8 cellular contexts compared by ENCODE assay signal in genomic region chr2:201780674-201781582, GRCh38. TPM values are rescaled to one million over a fixed set of nuclear protein-coding genes. Genes with fewer than 3 reads are reported as not detected.
DNase-seq lines count a peak whose midpoint lies in the region; ATAC-seq, FAIRE-seq and TF ChIP-seq lines count a peak whose summit lies in the region.

TSS of gene ALS2 (minus strand) at chr2:201780933. CDS start at chr2:201768885, 12,048 bp downstream.

- ATAC-seq in GM21447 (IDR thresholded peaks at IDR 0.05; ENCODE audit: unreplicated experiment): peak; percentile 97

- H3K79me2 ChIP-seq in OCI-LY1 (ENCODE audit: insufficient read depth, low read length) (no peaks in the 10 kb centered on the region), endothelial cell of umbilical vein (ENCODE audit: control insufficient read depth, insufficient read depth, low read length) (peaks cover 47% of the 10 kb centered on the region)

- H3K36me3 ChIP-seq in HUES64 (ENCODE audit: insufficient read depth, low read length) (no peaks in the 10 kb centered on the region), OCI-LY1 (ENCODE audit: insufficient read depth, low read length) (no peaks in the 10 kb centered on the region), endothelial cell of umbilical vein (ENCODE audit: control insufficient read depth in 2 of 2, extremely low read depth in 1 of 2, insufficient read depth in 2 of 2, low read length in 2 of 2) (no peaks in the 10 kb centered on the region)

- peak within 1 kb of the TSS; percentile 88 for H3K9ac ChIP-seq in HUES64 (ENCODE audit: low read depth, low read length)
- H3K9ac ChIP-seq in OCI-LY1 (ENCODE audit: low read length): peak within 1 kb of the TSS; percentile 74
- peak within 1 kb of the TSS; percentile 74 for H3K9ac ChIP-seq in endothelial cell of umbilical vein (replicated peaks; ENCODE audit: extremely low read depth, insufficient read depth, low read length)

- H3K27me3 ChIP-seq in HUES64 (ENCODE audit: insufficient read depth, low read length) (no peaks in the 10 kb centered on the region), OCI-LY1 (ENCODE audit: insufficient read depth, low read length) (no peaks in the 10 kb centered on the region), endothelial cell of umbilical vein (ENCODE audit: control insufficient read depth in 2 of 2, insufficient read depth in 2 of 2, low read length in 2 of 2) (peaks cover 0 to 10% of the 10 kb centered on the region in 2 experiments)

- H3K4me1 ChIP-seq in HUES64 (ENCODE audit: insufficient read depth, low read length) (peaks cover 32% of the 10 kb centered on the region), OCI-LY1 (ENCODE audit: insufficient read depth, low read length, severe bottlenecking) (peaks cover 27% of the 10 kb centered on the region), endothelial cell of umbilical vein (ENCODE audit: control insufficient read depth, extremely low read depth, insufficient read depth, low read length) (peaks cover 32% of the 10 kb centered on the region)

- H4K20me1 ChIP-seq in OCI-LY1 (ENCODE audit: insufficient read depth, low read length): no peaks in the 10 kb centered on the region
- H4K20me1 ChIP-seq in endothelial cell of umbilical vein (replicated peaks; ENCODE audit: control insufficient read depth, extremely low read depth, insufficient read depth, low read length): no peaks in the 10 kb centered on the region

- 1% methylated on average over 63 of the region's 63 CpGs for WGBS in HUES64

- H3K36me3 Mint-ChIP-seq in Calu3 (ENCODE audit: insufficient read depth, unreplicated experiment): peaks cover 30% of the 10 kb centered on the region

- no peak for TF ChIP-seq CTCF in Calu3 (IDR thresholded peaks at IDR 0.05; ENCODE audit: unreplicated experiment)
- no peak for TF ChIP-seq CTCF in OCI-LY1 (IDR thresholded peaks at IDR 0.05; ENCODE audit: low read length)
- TF ChIP-seq CTCF in endothelial cell of umbilical vein (IDR thresholded peaks at IDR 0.05; ENCODE audit: extremely low read depth in 1 of 2, insufficient read depth in 1 of 2, low read depth in 1 of 2, low read length in 2 of 2): no peak

- intact Hi-C loops in Calu3 (cut with micrococcal nuclease; ENCODE audit: unreplicated experiment): no loop called here
- intact Hi-C loops in endothelial cell of umbilical vein (cut with micrococcal nuclease): loop anchor here (2.0 to 5.0 kb wide), 3 partner anchors 84 to 330 kb away; partner anchors contain the start of genes STRADB, TMEM237 and TRAK2

- H3K27ac Mint-ChIP-seq in Calu3 (ENCODE audit: unreplicated experiment): peak within 1 kb of the TSS; percentile 90

- POLR2A ChIA-PET in endothelial cell of umbilical vein (lab: Charles Lee): interaction anchor here (1.0 to 1.1 kb wide), 2 partner anchors 13 to 594 kb away, joined by 3 to 4 read pairs; no protein-coding TSS in a partner anchor

- FAIRE-seq in endothelial cell of umbilical vein (lab: Jason Lieb, UNC): peak; percentile 92

- peak within 1 kb of the TSS; percentile 95 for H3K4me2 ChIP-seq in OCI-LY1 (ENCODE audit: low read length)
- peak within 1 kb of the TSS; percentile 94 for H3K4me2 ChIP-seq in endothelial cell of umbilical vein (ENCODE audit: insufficient read depth, low read length)

- no peaks in the 10 kb centered on the region for H3K9me3 Mint-ChIP-seq in Calu3 (ENCODE audit: low read depth, unreplicated experiment)

- H3K27ac ChIP-seq in HUES64 (ENCODE audit: low read depth, low read length) (peak within 1 kb of the TSS; percentile 90), OCI-LY1 (ENCODE audit: low read depth, low read length, poor library complexity, severe bottlenecking) (peak within 1 kb of the TSS; percentile 30), endothelial cell of umbilical vein (ENCODE audit: insufficient read depth, low read depth, low read length) (peak within 1 kb of the TSS; percentile 14)

- peak; percentile 89 for TF ChIP-seq POLR2A in endothelial cell of umbilical vein (IDR thresholded peaks at IDR 0.05; ENCODE audit: low read depth, low read length)

- dilution Hi-C loops in endothelial cell of umbilical vein (cut with MboI; ENCODE audit: extremely low pct_ligation_motif_present, low sequenced_read_pairs): no loop called here

- peak within 1 kb of the TSS; percentile 93 for H3K4me3 Mint-ChIP-seq in Calu3 (ENCODE audit: low read depth, unreplicated experiment)

- H3K4me3 ChIP-seq in HUES64 (ENCODE audit: low read length): peak within 1 kb of the TSS; percentile 84
- H3K4me3 ChIP-seq in OCI-LY1 (ENCODE audit: low read depth, low read length, poor library complexity, severe bottlenecking): peak within 1 kb of the TSS; percentile 81
- H3K4me3 ChIP-seq in endothelial cell of umbilical vein (replicated peaks in 1 of 3; ENCODE audit: insufficient read depth in 1 of 3, low read depth in 1 of 3, low read length in 3 of 3): peak within 1 kb of the TSS; percentile 49 to 90 (median 79)

- H3K4me1 Mint-ChIP-seq in Calu3 (ENCODE audit: low read depth, unreplicated experiment): peaks cover 21% of the 10 kb centered on the region

- CTCF ChIA-PET in Calu3 (lab: Charles Lee) (interaction anchor here (0.5 to 1.9 kb wide), 6 partner anchors 12 to 732 kb away, joined by 3 to 4 read pairs (median 4); no protein-coding TSS in a partner anchor), endothelial cell of umbilical vein (lab: Charles Lee) (interaction anchor here (0.5 to 1.6 kb wide), 10 partner anchors 9 to 1102 kb away, joined by 3 to 14 read pairs (median 3); partner anchors contain the start of gene CDK15)

- peak within 1 kb of the TSS; percentile 87 for H2AFZ ChIP-seq in OCI-LY1 (ENCODE audit: low read length)
- H2AFZ ChIP-seq in endothelial cell of umbilical vein (ENCODE audit: low read depth, low read length): peak within 1 kb of the TSS; percentile 99

- H3F3A ChIP-seq in OCI-LY1 (ENCODE audit: insufficient read depth, low read length): no peaks in the 10 kb centered on the region

- H3K9me2 ChIP-seq in OCI-LY1 (ENCODE audit: low read depth, low read length): no peaks in the 10 kb centered on the region

- peak; percentile 99 for DNase-seq in Calu3
- DNase-seq in activated CD8-positive, alpha-beta memory T cell treated with anti-CD3 and anti-CD28 coated beads, Interleukin-2, amount 50 U/mL, for 48 hours: peak; percentile 96
- DNase-seq in endothelial cell of umbilical vein (ENCODE audit: low read depth, low spot score): peak; percentile 99
- peak; percentile 94 for DNase-seq in midbrain (lab: John Stamatoyannopoulos, UW)
- DNase-seq in stimulated activated CD8-positive, alpha-beta memory T cell treated with anti-CD3 and anti-CD28 coated beads, Interleukin-2, amount 100 ng/mL, for 1 hour (ENCODE audit: low read depth in 2 of 2): peak; percentile 86 to 88

- no peaks in the 10 kb centered on the region for H3K9me3 ChIP-seq in HUES64 (ENCODE audit: insufficient read depth, low read depth, low read length)
- no peaks in the 10 kb centered on the region for H3K9me3 ChIP-seq in OCI-LY1 (ENCODE audit: low read length)
- H3K9me3 ChIP-seq in endothelial cell of umbilical vein (replicated peaks; ENCODE audit: control insufficient read depth, insufficient read depth, low read length): no peaks in the 10 kb centered on the region

- BruUV-seq in Calu3 (replicated peaks; lab: Mats Ljungman, UMichigan) (no TSS peak), endothelial cell of umbilical vein (replicated peaks; lab: Mats Ljungman, UMichigan) (TSS peak; percentile 93)

- no peaks in the 10 kb centered on the region for H3K9me1 ChIP-seq in endothelial cell of umbilical vein (replicated peaks; ENCODE audit: control insufficient read depth, extremely low read depth, insufficient read depth, low read length)

- H3K27me3 Mint-ChIP-seq in Calu3 (ENCODE audit: unreplicated experiment): no peaks in the 10 kb centered on the region

TF ChIP-seq in endothelial cell of umbilical vein, 7 proteins besides CTCF, POLR2A, EP300 and RAD21:
- peak; percentile 8 for TF ChIP-seq FOS (IDR thresholded peaks at IDR 0.05; ENCODE audit: borderline replicate concordance, insufficient read depth, low read length)
- peak; percentile 78 for TF ChIP-seq POLR2AphosphoS5 (IDR thresholded peaks at IDR 0.05; ENCODE audit: insufficient read depth, low read depth, low read length)
- peak; percentile 18 for TF ChIP-seq MAX (IDR thresholded peaks at IDR 0.05; ENCODE audit: insufficient read depth, insufficient read length)
- no peak for TF ChIP-seq GATA2 (IDR thresholded peaks at IDR 0.05; ENCODE audit: insufficient read depth, insufficient read length, low read depth, low read length)
- no peak for TF ChIP-seq EZH2 (IDR thresholded peaks at IDR 0.05; ENCODE audit: borderline replicate concordance, low read depth, low read length, severe bottlenecking)
- TF ChIP-seq JUN (IDR thresholded peaks at IDR 0.05; ENCODE audit: borderline replicate concordance, insufficient read depth, insufficient read length, low read depth): peak; percentile 79
- peak; percentile 3 for TF ChIP-seq MYC (IDR thresholded peaks at IDR 0.05; ENCODE audit: low read depth, low read length)

RNA-seq across cellular contexts. Expression of gene ALS2, which starts in this region (rescaled TPM):
- total RNA-seq in Calu3 (2022) (25.4 and 29.0 TPM in 2 replicates), endothelial cell of umbilical vein (34.6 and 36.1 TPM in 2 replicates)
- 18.6 TPM for polyA plus RNA-seq in HUES64 (2013, experiment 1 of 2)
- polyA plus RNA-seq in HUES64 (2013, experiment 2 of 2): 21.7 TPM
- 12.0 and 13.1 TPM in 2 replicates for polyA plus RNA-seq in endothelial cell of umbilical vein
- polyA plus RNA-seq in endothelial cell of umbilical vein (2011; cell fraction: cytosol; rRNA removed): 12.6 and 13.3 TPM in 2 replicates
- 34.1 and 35.7 TPM in 2 replicates for polyA plus RNA-seq in endothelial cell of umbilical vein (2011; cell fraction: nucleus; rRNA removed)
- polyA plus RNA-seq in endothelial cell of umbilical vein (2012): 23.8 and 25.1 TPM in 2 replicates
- polyA minus RNA-seq in endothelial cell of umbilical vein: 47.7 and 58.5 TPM in 2 replicates
- 3.6 TPM for polyA minus RNA-seq in endothelial cell of umbilical vein (2011; cell fraction: cytosol; rRNA and poly(A)+ RNA removed)
- 40.4 and 57.2 TPM in 2 replicates for polyA minus RNA-seq in endothelial cell of umbilical vein (2011; cell fraction: nucleus; rRNA and poly(A)+ RNA removed)

Comparison
In these comparisons a context has a peak if more than half of its experiments do, and no peak if none do; other contexts are left out.
1. Peak in every context shown above with its lines: DNase-seq, ATAC-seq, H3K4me3 ChIP-seq and H3K27ac ChIP-seq.
2. H3K27ac ChIP-seq: peak in every context shown above with its lines; median percentile 90 in HUES64; 30 in OCI-LY1; 14 in endothelial cell of umbilical vein.